In the genomic region with DNA sequence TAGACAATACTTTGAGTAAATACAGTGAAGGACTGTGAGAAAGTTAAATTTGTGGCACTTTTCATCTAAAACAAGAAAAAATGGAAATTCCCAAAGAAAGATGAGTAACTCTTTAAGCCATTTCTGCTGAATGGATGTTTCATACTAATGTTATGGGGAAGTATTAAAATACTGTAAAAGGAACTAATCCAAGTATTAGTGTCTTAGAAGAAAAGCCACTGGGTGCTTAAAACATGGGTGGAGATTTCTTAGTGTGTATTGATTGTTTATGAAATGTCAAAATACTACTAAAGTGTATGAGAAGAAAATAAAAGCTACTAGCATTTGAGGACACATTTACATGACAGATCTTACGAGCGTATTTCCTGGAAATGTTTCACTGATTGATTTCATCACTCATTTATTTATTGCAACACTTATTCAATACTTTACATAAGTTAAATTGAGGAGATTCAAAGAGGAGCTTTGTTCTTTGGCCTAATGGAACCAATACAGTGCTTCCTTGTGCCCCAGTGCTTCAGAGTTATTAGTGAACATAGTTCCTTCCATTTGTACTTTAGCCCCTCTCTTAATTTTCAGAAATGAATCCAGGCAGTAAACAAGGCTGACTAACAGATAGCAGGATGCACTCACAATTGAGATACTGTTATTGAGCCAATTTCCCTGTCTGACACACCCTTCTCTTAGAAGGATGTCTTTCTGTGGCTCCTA, we compare ENCODE assay signal across 10 cellular contexts.
DNase-seq lines count a peak whose midpoint lies in the region; ATAC-seq and TF ChIP-seq lines count a peak whose summit lies in the region.
"Had no signal": no experiment of that assay in that cellular context is flagged by ENCODE, and none has a peak within 500 bp of the region (broad histone marks: within the 10 kb centered on the region; RNA-seq: fewer than 3 reads in every experiment).

No MANE protein-coding gene starts in this region.

- H2BK15ac ChIP-seq in neuronal stem cell (ENCODE audit: low read length): no peak overlapping the region

- H2AFZ ChIP-seq in DND-41 (ENCODE audit: low read depth, low read length): peak overlapping the region; percentile 80
- 0 out of 2 replicates have a peak overlapping the region, but pooled peaks have one; percentile 14 for H2AFZ ChIP-seq in OCI-LY7 (ENCODE audit: low read length)
- peak overlapping the region; percentile 30 for H2AFZ ChIP-seq in neuronal stem cell (ENCODE audit: low read length)

- H3K9me2 ChIP-seq in OCI-LY7 (ENCODE audit: insufficient read depth, low read length): no peaks in the 10 kb centered on the region

- H3K36me3 Mint-ChIP-seq in nephron progenitor cell (ENCODE audit: low read depth): no peaks in the 10 kb centered on the region

- H3K23ac ChIP-seq in neuronal stem cell (ENCODE audit: low read depth, low read length, poor library complexity): no peak overlapping the region

- H4K91ac ChIP-seq in neuronal stem cell (ENCODE audit: low read depth, low read length, poor library complexity): no peak overlapping the region

- H3K27me3 ChIP-seq in DND-41 (ENCODE audit: insufficient read depth, low read length, poor library complexity) (no peaks in the 10 kb centered on the region), colonic mucosa (no peaks in the 10 kb centered on the region), neuronal stem cell (ENCODE audit: control insufficient read depth in 3 of 3, insufficient read depth in 3 of 3, low read depth in 1 of 3, low read length in 3 of 3) (no peaks in the 10 kb centered on the region)

- no peak overlapping the region for H3K14ac ChIP-seq in neuronal stem cell (ENCODE audit: low read length)

- H3K18ac ChIP-seq in neuronal stem cell (ENCODE audit: low read length): no peak overlapping the region

- no peak overlapping the region for H3K4ac ChIP-seq in neuronal stem cell (ENCODE audit: low read length)

- H4K20me1 ChIP-seq in DND-41 (ENCODE audit: insufficient read depth, low read length) (no peaks in the 10 kb centered on the region), OCI-LY7 (ENCODE audit: insufficient read depth, low read length) (no peaks in the 10 kb centered on the region; the same call in 1 of the 2 replicates)

- WGBS in neuronal stem cell (ENCODE audit: extremely low coverage in 2 of 2, insufficient read length in 2 of 2, insufficient replicate concordance in 1 of 2), 2 donors: no CpG with 5 or more reads among the region's 2 CpGs

- H3K27ac ChIP-seq in DND-41 (ENCODE audit: low read length): peak overlapping the region; percentile 83
- H3K27ac ChIP-seq in OCI-LY7 (ENCODE audit: low read depth, low read length, poor library complexity, severe bottlenecking): no peak overlapping the region
- peak overlapping the region; percentile 16 for H3K27ac ChIP-seq in colonic mucosa
- no peak overlapping the region for H3K27ac ChIP-seq in neuronal stem cell (replicated peaks; ENCODE audit: low read length)

- H3K9me3 Mint-ChIP-seq in nephron progenitor cell: no peaks in the 10 kb centered on the region

- H2BK5ac ChIP-seq in neuronal stem cell (ENCODE audit: low read length): no peak overlapping the region

- no peaks in the 10 kb centered on the region for H3K27me3 Mint-ChIP-seq in nephron progenitor cell (ENCODE audit: low read depth, poor library complexity)

- H3K4me2 ChIP-seq in DND-41 (ENCODE audit: insufficient read depth, low read length) (peak overlapping the region; percentile 60), OCI-LY7 (ENCODE audit: low read length) (no peak overlapping the region), neuronal stem cell (ENCODE audit: insufficient read depth, low read length, poor library complexity, severe bottlenecking) (no peak overlapping the region)

- H3K9me3 ChIP-seq in DND-41 (ENCODE audit: insufficient read depth, low read length, severe bottlenecking) (no peaks in the 10 kb centered on the region), OCI-LY7 (ENCODE audit: low read length) (no peaks in the 10 kb centered on the region), colonic mucosa (no peaks in the 10 kb centered on the region), neuronal stem cell (replicated peaks in 1 of 2; ENCODE audit: control insufficient read depth in 2 of 2, insufficient read depth in 1 of 2, low read depth in 1 of 2, low read length in 2 of 2) (no peaks in the 10 kb centered on the region)

- no TSS peak for BruUV-seq in OCI-LY7 (replicated peaks; lab: Mats Ljungman, UMichigan)

- H3K4me1 ChIP-seq in DND-41 (ENCODE audit: insufficient read depth, low read length): peaks cover 72% of the 10 kb centered on the region
- no peaks in the 10 kb centered on the region for H3K4me1 ChIP-seq in OCI-LY7 (ENCODE audit: insufficient read depth, low read length, poor library complexity, severe bottlenecking)
- H3K4me1 ChIP-seq in colonic mucosa: no peaks in the 10 kb centered on the region
- no peaks in the 10 kb centered on the region for H3K4me1 ChIP-seq in neuronal stem cell (ENCODE audit: control insufficient read depth in 2 of 2, insufficient read depth in 1 of 2, low read depth in 1 of 2, low read length in 2 of 2)

- CTCF ChIA-PET in OCI-LY7 (lab: Charles Lee; ENCODE audit: unreplicated experiment): no interaction called here

- H2BK120ac ChIP-seq in neuronal stem cell (ENCODE audit: low read depth, low read length): no peak overlapping the region

- no peaks in the 10 kb centered on the region for H3K79me2 ChIP-seq in DND-41 (ENCODE audit: insufficient read depth, low read length)
- no peaks in the 10 kb centered on the region for H3K79me2 ChIP-seq in OCI-LY7 (ENCODE audit: insufficient read depth, low read depth, low read length)

- TF ChIP-seq CTCF in DND-41 (IDR thresholded peaks at IDR 0.05; ENCODE audit: borderline replicate concordance, extremely low read depth, low read length, poor library complexity, severe bottlenecking) (no peak), OCI-LY7 (conservative IDR thresholded peaks at IDR 0.05; ENCODE audit: low read length) (no peak), colonic mucosa (IDR thresholded peaks at IDR 0.05) (no peak), nephron progenitor cell (IDR thresholded peaks at IDR 0.05) (no peak)

- POLR2A ChIA-PET in OCI-LY7 (lab: Charles Lee): no interaction called here

- no peak overlapping the region for H3K27ac Mint-ChIP-seq in nephron progenitor cell

- ATAC-seq in DND-41 (ENCODE audit: insufficient read depth, low read depth) (no peak), left colon (no peak)

- no peak overlapping the region for H2BK12ac ChIP-seq in neuronal stem cell (ENCODE audit: low read length)

- H3K79me1 ChIP-seq in neuronal stem cell (ENCODE audit: low read depth, low read length): no peaks in the 10 kb centered on the region

- H3K4me3 Mint-ChIP-seq in nephron progenitor cell: no peak overlapping the region

- H3K4me3 ChIP-seq in DND-41 (ENCODE audit: low read depth in 1 of 2, low read length in 2 of 2): peak overlapping the region in 1 of 2 experiments; percentile 39; a peak in 2 of 4 replicates
- no peak overlapping the region for H3K4me3 ChIP-seq in OCI-LY7 (ENCODE audit: low read depth, low read length, poor library complexity, severe bottlenecking)
- no peak overlapping the region for H3K4me3 ChIP-seq in colonic mucosa
- no peak overlapping the region for H3K4me3 ChIP-seq in neuronal stem cell (ENCODE audit: low read length in 2 of 2)

- H3K4me1 Mint-ChIP-seq in nephron progenitor cell: peaks cover 4% of the 10 kb centered on the region

- no peak overlapping the region for H4K8ac ChIP-seq in neuronal stem cell (ENCODE audit: low read depth, low read length)

- H3K36me3 ChIP-seq in DND-41 (ENCODE audit: insufficient read depth, low read length): no peaks in the 10 kb centered on the region
- no peaks in the 10 kb centered on the region for H3K36me3 ChIP-seq in OCI-LY7 (ENCODE audit: insufficient read depth, low read length)
- no peaks in the 10 kb centered on the region for H3K36me3 ChIP-seq in colonic mucosa
- no peaks in the 10 kb centered on the region for H3K36me3 ChIP-seq in neuronal stem cell (replicated peaks in 1 of 2; ENCODE audit: control insufficient read depth in 2 of 2, insufficient read depth in 2 of 2, low read length in 2 of 2)

- H3K9ac ChIP-seq in DND-41 (ENCODE audit: low read depth, low read length): peak overlapping the region; percentile 52
- H3K9ac ChIP-seq in colonic mucosa (ENCODE audit: low read depth in 2 of 2, low read length in 2 of 2): no peak overlapping the region
- H3K9ac ChIP-seq in neuronal stem cell (ENCODE audit: low read depth, low read length, poor library complexity): no peak overlapping the region

- intact Hi-C loops in OCI-LY7 (cut with micrococcal nuclease; ENCODE audit: unreplicated experiment): no loop called here
- intact Hi-C loops in colonic mucosa (cut with DNase I): no loop called here
- intact Hi-C loops in left colon (cut with DNase I, micrococcal nuclease): no loop called here

- DNase-seq in DND-41 (no peak), OCI-LY7 (ENCODE audit: low spot score) (no peak), colonic mucosa (no peak), neuronal stem cell (ENCODE audit: low spot score) (no peak), nephron progenitor cell (no peak), left colon (no peak), NCI-H748 treated with DMSO at 0.1 percent for 48 hours (lab: John Stamatoyannopoulos, UW) (no peak), NCI-H146 treated with DMSO at 0.1 percent for 48 hours (lab: John Stamatoyannopoulos, UW; ENCODE audit: unreplicated experiment) (no peak)
- DNase-seq: activated CD4-positive, alpha-beta T cell treated with anti-CD3 and anti-CD28 coated beads, Interleukin-2, amount 50 U/mL, for 48 hours; stimulated activated CD4-positive, alpha-beta T cell treated with anti-CD3 and anti-CD28 coated beads, Interleukin-12 subunit alpha, Interleukin-12 subunit beta, amount 100 ng/mL, for 4 hours had no signal

- H2AK5ac ChIP-seq in neuronal stem cell (ENCODE audit: low read depth, low read length): no peak overlapping the region

Comparison
In these comparisons a context has a peak if more than half of its experiments do, and no peak if none do; other contexts are left out.
1. H2AFZ ChIP-seq: peak in every context shown above with its lines; median percentile 80 in DND-41; 30 in neuronal stem cell; 14 in OCI-LY7.
2. H3K27ac ChIP-seq: peak in DND-41 (single experiment) and colonic mucosa (single experiment); none in OCI-LY7 (single experiment) and neuronal stem cell (single experiment).